ENCODE assay signal across 23 cellular contexts in the genomic region with DNA sequence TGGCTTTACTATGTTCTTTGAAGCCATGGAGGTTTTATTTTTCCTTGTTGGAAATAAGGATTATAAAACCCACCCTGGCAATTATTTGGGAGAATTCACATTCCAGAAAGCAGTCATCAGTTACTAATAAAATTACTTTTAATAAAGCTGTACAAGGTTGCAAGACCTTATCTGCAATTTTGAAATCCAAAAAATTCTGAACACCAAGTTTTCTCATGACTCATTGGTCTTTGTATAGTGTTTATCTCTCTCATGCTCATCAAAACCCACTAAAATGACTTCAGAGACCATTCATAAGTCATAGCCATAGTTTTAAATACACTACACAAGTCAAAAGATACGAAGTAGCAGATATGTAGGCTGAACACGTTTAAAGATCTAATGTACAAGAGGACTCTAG. TPM values are rescaled to one million over a fixed set of nuclear protein-coding genes. Genes with fewer than 3 reads are reported as not detected.
DNase-seq lines count a peak whose midpoint lies in the region; ATAC-seq and TF ChIP-seq lines count a peak whose summit lies in the region.
"Had no signal": no experiment of that assay in that cellular context is flagged by ENCODE, and none has a peak within 500 bp of the region (broad histone marks: within the 10 kb centered on the region; RNA-seq: fewer than 3 reads in every experiment).

No MANE protein-coding gene starts in this region.

- no peaks in the 10 kb centered on the region for H3K36me3 ChIP-seq in heart right ventricle
- H3K36me3 ChIP-seq: MG63, sigmoid colon had no signal

- intact Hi-C loops in left colon (cut with DNase I, micrococcal nuclease), result loop anchor here in 1 of 2 donors (10.0 kb wide), 1 partner anchor 62 kb away; the partner anchor contains the start of gene KRT34
- intact Hi-C loops in heart right ventricle (cut with DNase I), result no loop called here

- WGBS in heart right ventricle, 2 donors, result 46 to 62% methylated on average over 2 of the region's 2 CpGs

- H3K4me3 ChIP-seq in AG10803 (ENCODE audit: low read length) (no peak overlapping the region), choroid plexus epithelial cell (ENCODE audit: low read depth, low read length) (no peak overlapping the region), heart right ventricle (no peak overlapping the region)
- H3K4me3 ChIP-seq: body of pancreas, MG63, sigmoid colon had no signal

- no peak for ATAC-seq in left colon
- no peak for ATAC-seq in heart right ventricle
- ATAC-seq: body of pancreas; naive thymus-derived CD8-positive, alpha-beta T cell had no signal

- no peak overlapping the region for H3K27ac ChIP-seq in heart right ventricle
- H3K27ac ChIP-seq: body of pancreas, sigmoid colon had no signal

- H3K9me3 ChIP-seq in heart right ventricle, result peaks cover 0 to 15% (median 0%) of the 10 kb centered on the region in 11 donors
- H3K9me3 ChIP-seq: body of pancreas, sigmoid colon had no signal

- TF ChIP-seq CTCF in AG10803 (conservative IDR thresholded peaks at IDR 0.05; ENCODE audit: low read length), result no peak
- no peak for TF ChIP-seq CTCF in choroid plexus epithelial cell (conservative IDR thresholded peaks at IDR 0.05; ENCODE audit: low read depth, low read length)
- no peak for TF ChIP-seq CTCF in heart right ventricle (IDR thresholded peaks at IDR 0.05)

- no peaks in the 10 kb centered on the region for H3K4me1 ChIP-seq in heart right ventricle
- H3K4me1 ChIP-seq: body of pancreas, sigmoid colon had no signal

- H3K27me3 ChIP-seq in heart right ventricle, result peaks cover 0 to 61% (median 32%) of the 10 kb centered on the region in 7 donors
- H3K27me3 ChIP-seq: body of pancreas, MG63 had no signal

- peak; percentile 46 for DNase-seq in AG10803 (ENCODE audit: low read depth)
- peak; percentile 7 for DNase-seq in LHCN-M2 (ENCODE audit: low read depth)
- DNase-seq in choroid plexus epithelial cell (ENCODE audit: low read depth), result peak; percentile 76
- peak; percentile 49 for DNase-seq in non-pigmented ciliary epithelial cell (ENCODE audit: low read depth)
- DNase-seq in left colon, result no peak
- DNase-seq in stimulated activated CD4-positive, alpha-beta T cell treated with anti-CD3 and anti-CD28 coated beads, Interleukin-1b, Interleukin-23, amount 100 ng/mL, for 48 hours, result no peak
- no peak for DNase-seq in heart right ventricle
- no peak for DNase-seq in mucosa of gallbladder (ENCODE audit: low spot score)
- DNase-seq: activated naive CD8-positive, alpha-beta T cell treated with anti-CD3 and anti-CD28 coated beads for 36 hours; body of pancreas; cortex of kidney; DMS79 treated with DMSO at 0.1 percent for 48 hours; naive thymus-derived CD8-positive, alpha-beta T cell; NCI-H146; NCI-H2171 treated with DMSO at 0.1 percent for 48 hours; NCI-H69; Right ventricle myocardium superior; sigmoid colon; stimulated activated naive CD4-positive, alpha-beta T cell had no signal

RNA-seq across cellular contexts. Expression of gene KRT38, which starts 6.0 kb away (rescaled TPM):
- not detected in 2 replicates for total RNA-seq in LHCN-M2 (2014; rRNA removed)
- not detected for polyA plus RNA-seq in LHCN-M2 (2012)
- not detected for total RNA-seq in left colon
- not detected for total RNA-seq in heart right ventricle
- not detected for polyA plus RNA-seq in heart right ventricle
- not detected for total RNA-seq in mucosa of gallbladder
- total RNA-seq: activated naive CD8-positive, alpha-beta T cell treated with anti-CD3 and anti-CD28 coated beads for 36 hours; body of pancreas; frontal cortex; kidney epithelial cell; naive thymus-derived CD8-positive, alpha-beta T cell; posterior vena cava; Right ventricle myocardium superior; sigmoid colon had no signal
- polyA plus RNA-seq: naive thymus-derived CD8-positive, alpha-beta T cell; sigmoid colon had no signal

RNA-seq across cellular contexts. Expression of gene KRT32, which starts 20.4 kb away (rescaled TPM):
- total RNA-seq in LHCN-M2 (2014; rRNA removed) (not detected in 2 replicates), left colon (not detected), heart right ventricle (under 1 TPM in 2 of 10 donors, not detected in 8; 0.14 to 0.21 TPM), mucosa of gallbladder (not detected)
- 0.04 TPM for polyA plus RNA-seq in LHCN-M2 (2012)
- under 1 TPM in 1 of 2 donors, not detected in 1; 0.22 TPM for polyA plus RNA-seq in heart right ventricle
- total RNA-seq: activated naive CD8-positive, alpha-beta T cell treated with anti-CD3 and anti-CD28 coated beads for 36 hours; body of pancreas; frontal cortex; kidney epithelial cell; naive thymus-derived CD8-positive, alpha-beta T cell; Right ventricle myocardium superior; sigmoid colon had no signal
- polyA plus RNA-seq: naive thymus-derived CD8-positive, alpha-beta T cell; sigmoid colon had no signal

RNA-seq across cellular contexts. Expression of gene KRT37, which starts 22.4 kb away (rescaled TPM):
- total RNA-seq in LHCN-M2 (2014; rRNA removed) (not detected in 2 replicates), left colon (not detected), heart right ventricle (not detected), mucosa of gallbladder (not detected)
- not detected for polyA plus RNA-seq in LHCN-M2 (2012)
- not detected for polyA plus RNA-seq in heart right ventricle
- total RNA-seq: activated naive CD8-positive, alpha-beta T cell treated with anti-CD3 and anti-CD28 coated beads for 36 hours; body of pancreas; frontal cortex; kidney epithelial cell; naive thymus-derived CD8-positive, alpha-beta T cell; posterior vena cava; Right ventricle myocardium superior; sigmoid colon had no signal
- polyA plus RNA-seq: naive thymus-derived CD8-positive, alpha-beta T cell; sigmoid colon had no signal

RNA-seq across cellular contexts. Expression of gene KRT35, which starts 34.1 kb away (rescaled TPM):
- total RNA-seq in LHCN-M2 (2014; rRNA removed) (not detected in 2 replicates), left colon (not detected), heart right ventricle (not detected), mucosa of gallbladder (not detected)
- polyA plus RNA-seq in LHCN-M2 (2012), result not detected
- not detected for polyA plus RNA-seq in heart right ventricle
- total RNA-seq: activated naive CD8-positive, alpha-beta T cell treated with anti-CD3 and anti-CD28 coated beads for 36 hours; body of pancreas; frontal cortex; kidney epithelial cell; naive thymus-derived CD8-positive, alpha-beta T cell; posterior vena cava; Right ventricle myocardium superior; sigmoid colon had no signal
- polyA plus RNA-seq: naive thymus-derived CD8-positive, alpha-beta T cell; sigmoid colon had no signal

RNA-seq across cellular contexts. Expression of gene KRT36, which starts 42.9 kb away (rescaled TPM):
- total RNA-seq in LHCN-M2 (2014; rRNA removed) (not detected in 2 replicates), left colon (under 1 TPM in 1 of 2 donors, not detected in 1; 0.27 TPM), heart right ventricle (not detected), mucosa of gallbladder (not detected)
- not detected for polyA plus RNA-seq in LHCN-M2 (2012)
- polyA plus RNA-seq in heart right ventricle, result not detected
- total RNA-seq: activated naive CD8-positive, alpha-beta T cell treated with anti-CD3 and anti-CD28 coated beads for 36 hours; body of pancreas; frontal cortex; kidney epithelial cell; naive thymus-derived CD8-positive, alpha-beta T cell; posterior vena cava; Right ventricle myocardium superior had no signal
- polyA plus RNA-seq: naive thymus-derived CD8-positive, alpha-beta T cell had no signal

Comparison
In these comparisons a context has a peak if more than half of its experiments do, and no peak if none do; other contexts are left out.
1. DNase-seq: peak in AG10803 (single experiment), LHCN-M2 (single experiment), choroid plexus epithelial cell (single experiment) and non-pigmented ciliary epithelial cell (single experiment); none in left colon (0 of 2), stimulated activated CD4-positive, alpha-beta T cell treated with anti-CD3 and anti-CD28 coated beads, Interleukin-1b, Interleukin-23, amount 100 ng/mL, for 48 hours (single experiment), heart right ventricle (0 of 2) and mucosa of gallbladder (single experiment).